ENCODE assay signal across 29 cellular contexts in genomic region chrX:128408842-128409241, GRCh38.
"Had no signal": no experiment of that assay in that cellular context is flagged by ENCODE, and none has a peak within 500 bp of the region (broad histone marks: within the 10 kb centered on the region; RNA-seq: fewer than 3 reads in every experiment).

No MANE protein-coding gene starts in this region.

- FAIRE-seq: urothelium cell line had no signal

- DNase-seq: stimulated activated CD4-positive, alpha-beta T cell treated with anti-CD3 and anti-CD28 coated beads, Interleukin-2, amount 100 ng/mL, for 48 hours; stimulated activated CD4-positive, alpha-beta T cell treated with anti-CD3 and anti-CD28 coated beads, Interleukin-4, amount 100 ng/mL, for 1 hour; stimulated activated CD4-positive, alpha-beta T cell treated with anti-CD3 and anti-CD28 coated beads, Interleukin-4, amount 100 ng/mL, for 24 hours; stimulated activated CD4-positive, alpha-beta T cell treated with anti-CD3 and anti-CD28 coated beads, Interleukin-4, amount 100 ng/mL, for 4 hours; stimulated activated CD8-positive, alpha-beta memory T cell treated with anti-CD3 and anti-CD28 coated beads, Interleukin-4, amount 100 ng/mL, for 48 hours; stimulated activated naive B cell treated with anti-CD40 and anti-IgM and Interleukin-4, amounts not matched to agents 10 μg/mL and 1 μg/mL and 100 μg/mL, for 72 hours; stimulated activated naive CD4-positive, alpha-beta T cell; stimulated activated naive CD4-positive, alpha-beta T cell treated with Interleukin-2 at 50 U/mL for 16 hours; stimulated activated naive CD8-positive, alpha-beta T cell treated with anti-CD3 and anti-CD28 coated beads, Interleukin-15, amount 100 ng/mL, for 72 hours; stimulated activated naive CD8-positive, alpha-beta T cell treated with anti-CD3 and anti-CD28 coated beads, Interleukin-15, Interleukin-2, amounts not matched to agents 100 U/mL and 50 U/mL, for 24 hours; stomach; substantia nigra; testis; thyroid gland; tibial artery; transverse colon; trophoblast cell; upper lobe of left lung; upper lobe of right lung; uterus had no signal

- H3K36me3 ChIP-seq: stomach, suprapubic skin, thoracic aorta, thyroid gland, tibial artery, tibial nerve, transverse colon, upper lobe of left lung, upper lobe of right lung, uterus, vagina had no signal

- H3K9me3 Mint-ChIP-seq: stimulated activated effector memory CD8-positive, alpha-beta T cell treated with anti-CD3 and anti-CD28 coated beads, Interleukin-12 subunit alpha, Interleukin-12 subunit beta, amount 100 ng/mL, for 72 hours; stimulated activated memory B cell treated with anti-CD40 and anti-IgM and Interleukin-4, amounts not matched to agents 10 μg/mL and 1 μg/mL and 100 μg/mL, for 72 hours; stimulated activated naive CD8-positive, alpha-beta T cell treated with anti-CD3 and anti-CD28 coated beads, Interleukin-15, amount 100 ng/mL, for 72 hours; stimulated activated naive CD8-positive, alpha-beta T cell treated with anti-CD3 and anti-CD28 coated beads, Interleukin-15, Interleukin-2, amounts not matched to agents 100 ng/mL and 50 ng/mL, for 24 hours; type B pancreatic cell had no signal

- H3K27ac ChIP-seq: stomach, suprapubic skin, testis, thoracic aorta, thyroid gland, tibial artery, tibial nerve, transverse colon, upper lobe of left lung, upper lobe of right lung, uterus, vagina had no signal

- H3K9me3 ChIP-seq: suprapubic skin, testis, thoracic aorta, thyroid gland, tibial artery, tibial nerve, transverse colon, upper lobe of left lung, upper lobe of right lung, uterus, vagina had no signal

- H3K27ac Mint-ChIP-seq: stimulated activated effector memory CD8-positive, alpha-beta T cell treated with anti-CD3 and anti-CD28 coated beads, Interleukin-12 subunit alpha, Interleukin-12 subunit beta, amount 100 ng/mL, for 72 hours; stimulated activated memory B cell treated with anti-CD40 and anti-IgM and Interleukin-4, amounts not matched to agents 10 μg/mL and 1 μg/mL and 100 μg/mL, for 72 hours; stimulated activated naive B cell treated with anti-CD40 and anti-IgM and Interleukin-4, amounts not matched to agents 10 μg/mL and 1 μg/mL and 100 μg/mL, for 72 hours; stimulated activated naive CD8-positive, alpha-beta T cell treated with anti-CD3 and anti-CD28 coated beads, Interleukin-15, amount 100 ng/mL, for 72 hours; stimulated activated naive CD8-positive, alpha-beta T cell treated with anti-CD3 and anti-CD28 coated beads, Interleukin-15, Interleukin-2, amounts not matched to agents 100 ng/mL and 50 ng/mL, for 24 hours; type B pancreatic cell had no signal

- H3K27me3 ChIP-seq: stomach, suprapubic skin, testis, thyroid gland, tibial artery, tibial nerve, transverse colon, upper lobe of left lung, upper lobe of right lung, uterus, vagina had no signal

- H3K4me1 ChIP-seq: stomach, suprapubic skin, testis, thyroid gland, tibial artery, tibial nerve, transverse colon, upper lobe of left lung, upper lobe of right lung, uterus, vagina had no signal

- H3K4me1 Mint-ChIP-seq: stimulated activated effector memory CD8-positive, alpha-beta T cell treated with anti-CD3 and anti-CD28 coated beads, Interleukin-12 subunit alpha, Interleukin-12 subunit beta, amount 100 ng/mL, for 72 hours; stimulated activated memory B cell treated with anti-CD40 and anti-IgM and Interleukin-4, amounts not matched to agents 10 μg/mL and 1 μg/mL and 100 μg/mL, for 72 hours; stimulated activated naive B cell treated with anti-CD40 and anti-IgM and Interleukin-4, amounts not matched to agents 10 μg/mL and 1 μg/mL and 100 μg/mL, for 72 hours; stimulated activated naive CD8-positive, alpha-beta T cell treated with anti-CD3 and anti-CD28 coated beads, Interleukin-15, amount 100 ng/mL, for 72 hours had no signal

- H3K27me3 Mint-ChIP-seq: stimulated activated memory B cell treated with anti-CD40 and anti-IgM and Interleukin-4, amounts not matched to agents 10 μg/mL and 1 μg/mL and 100 μg/mL, for 72 hours; stimulated activated naive B cell treated with anti-CD40 and anti-IgM and Interleukin-4, amounts not matched to agents 10 μg/mL and 1 μg/mL and 100 μg/mL, for 72 hours; stimulated activated naive CD8-positive, alpha-beta T cell treated with anti-CD3 and anti-CD28 coated beads, Interleukin-15, amount 100 ng/mL, for 72 hours; stimulated activated naive CD8-positive, alpha-beta T cell treated with anti-CD3 and anti-CD28 coated beads, Interleukin-15, Interleukin-2, amounts not matched to agents 100 ng/mL and 50 ng/mL, for 24 hours; type B pancreatic cell had no signal

- ATAC-seq: stimulated activated effector memory CD8-positive, alpha-beta T cell treated with anti-CD3 and anti-CD28 coated beads, Interleukin-12 subunit alpha, Interleukin-12 subunit beta, amount 100 ng/mL, for 72 hours; stimulated activated memory B cell treated with anti-CD40 and anti-IgM and Interleukin-4, amounts not matched to agents 10 μg/mL and 1 μg/mL and 100 μg/mL, for 72 hours; stimulated activated naive B cell treated with anti-CD40 and anti-IgM and Interleukin-4, amounts not matched to agents 10 μg/mL and 1 μg/mL and 100 μg/mL, for 72 hours; stimulated activated naive CD8-positive, alpha-beta T cell treated with anti-CD3 and anti-CD28 coated beads, Interleukin-15, amount 100 ng/mL, for 72 hours; stimulated activated naive CD8-positive, alpha-beta T cell treated with anti-CD3 and anti-CD28 coated beads, Interleukin-15, Interleukin-2, amounts not matched to agents 100 U/mL and 50 U/mL, for 24 hours; upper lobe of right lung had no signal

- H3K4me3 ChIP-seq: stomach, suprapubic skin, testis, thoracic aorta, thyroid gland, tibial artery, tibial nerve, transverse colon, upper lobe of left lung, upper lobe of right lung, uterus, vagina had no signal

- H3K36me3 Mint-ChIP-seq: stimulated activated effector memory CD8-positive, alpha-beta T cell treated with anti-CD3 and anti-CD28 coated beads, Interleukin-12 subunit alpha, Interleukin-12 subunit beta, amount 100 ng/mL, for 72 hours; stimulated activated memory B cell treated with anti-CD40 and anti-IgM and Interleukin-4, amounts not matched to agents 10 μg/mL and 1 μg/mL and 100 μg/mL, for 72 hours; stimulated activated naive B cell treated with anti-CD40 and anti-IgM and Interleukin-4, amounts not matched to agents 10 μg/mL and 1 μg/mL and 100 μg/mL, for 72 hours; type B pancreatic cell had no signal

- H3K4me3 Mint-ChIP-seq: stimulated activated effector memory CD8-positive, alpha-beta T cell treated with anti-CD3 and anti-CD28 coated beads, Interleukin-12 subunit alpha, Interleukin-12 subunit beta, amount 100 ng/mL, for 72 hours; stimulated activated memory B cell treated with anti-CD40 and anti-IgM and Interleukin-4, amounts not matched to agents 10 μg/mL and 1 μg/mL and 100 μg/mL, for 72 hours; stimulated activated naive B cell treated with anti-CD40 and anti-IgM and Interleukin-4, amounts not matched to agents 10 μg/mL and 1 μg/mL and 100 μg/mL, for 72 hours; stimulated activated naive CD8-positive, alpha-beta T cell treated with anti-CD3 and anti-CD28 coated beads, Interleukin-15, amount 100 ng/mL, for 72 hours; stimulated activated naive CD8-positive, alpha-beta T cell treated with anti-CD3 and anti-CD28 coated beads, Interleukin-15, Interleukin-2, amounts not matched to agents 100 ng/mL and 50 ng/mL, for 24 hours; type B pancreatic cell had no signal
